In genomic region chr9:14260101-14260500, GRCh38 we compare ENCODE assay signal across 18 cellular contexts. TPM values are rescaled to one million over a fixed set of nuclear protein-coding genes. Genes with fewer than 3 reads are reported as not detected.
"Had no signal": no experiment of that assay in that cellular context is flagged by ENCODE, and none has a peak within 500 bp of the region (broad histone marks: within the 10 kb centered on the region; RNA-seq: fewer than 3 reads in every experiment).

No MANE protein-coding gene starts in this region.

- H3K27ac ChIP-seq: brain microvascular endothelial cell, esophagus muscularis mucosa, tibial nerve had no signal

- H3K27me3 ChIP-seq: ascending aorta, brain microvascular endothelial cell, dorsolateral prefrontal cortex, esophagus muscularis mucosa, heart right ventricle, tibial nerve had no signal

- H3K36me3 ChIP-seq: ascending aorta, brain microvascular endothelial cell, esophagus muscularis mucosa, heart right ventricle, tibial nerve had no signal

- DNase-seq: activated T-cell treated with anti-CD3 and anti-CD28 coated beads, Interleukin-2, amount 50 U/mL, for 1 hour; brain microvascular endothelial cell; central memory CD4-positive, alpha-beta T cell; dorsolateral prefrontal cortex; effector memory CD8-positive, alpha-beta T cell; heart right ventricle; naive thymus-derived CD8-positive, alpha-beta T cell; retina; stimulated activated CD4-positive, alpha-beta T cell treated with anti-CD3 and anti-CD28 coated beads, Interleukin-12 subunit alpha, Interleukin-12 subunit beta, amount 100 ng/mL, for 4 hours; stimulated activated CD4-positive, alpha-beta T cell treated with anti-CD3 and anti-CD28 coated beads, Interleukin-4, amount 100 ng/mL, for 4 hours; T-helper 9 cell had no signal

- H3K4me3 ChIP-seq: ascending aorta, dorsolateral prefrontal cortex, esophagus muscularis mucosa, heart right ventricle, lung, tibial nerve had no signal

- ATAC-seq: activated naive CD4-positive, alpha-beta T cell treated with anti-CD3 and anti-CD28 coated beads, Interleukin-2, amount 50 U/mL, for 72 hours; effector memory CD8-positive, alpha-beta T cell; naive thymus-derived CD8-positive, alpha-beta T cell; WTC11 had no signal

- H3K9me3 ChIP-seq: ascending aorta, esophagus muscularis mucosa, heart right ventricle, tibial nerve had no signal

RNA-seq across cellular contexts. Expression of gene NFIB, which starts 53.8 kb away (rescaled TPM):
- total RNA-seq: activated naive CD4-positive, alpha-beta T cell treated with anti-CD3 and anti-CD28 coated beads, Interleukin-2, amount 50 U/mL, for 72 hours; naive thymus-derived CD8-positive, alpha-beta T cell; T-helper 1 cell treated with Interleukin-12 subunit alpha and Interleukin-12 subunit beta and Interleukin-4 antibody, amounts not matched to agents 30 ng/mL and 1 ng/mL, for 36 hours had no signal
